8 cellular contexts compared by ENCODE assay signal in genomic region chr19:35266149-35266903, GRCh38. TPM values are rescaled to one million over a fixed set of nuclear protein-coding genes. Genes with fewer than 3 reads are reported as not detected.
DNase-seq lines count a peak whose midpoint lies in the region; ATAC-seq and TF ChIP-seq lines count a peak whose summit lies in the region.

No MANE protein-coding gene starts in this region.

- no peaks in the 10 kb centered on the region for H3K9me3 Mint-ChIP-seq in activated T-cell treated with anti-CD3 and anti-CD28 coated beads, Interleukin-2, amount 50 U/mL, for 24 hours
- H3K9me3 Mint-ChIP-seq in brain (no peaks in the 10 kb centered on the region), memory B cell (no peaks in the 10 kb centered on the region)

- ATAC-seq in memory B cell (ENCODE audit: low read depth) (no peak), HG02852 (IDR thresholded peaks at IDR 0.05; ENCODE audit: unreplicated experiment) (no peak)

- H3K4me3 Mint-ChIP-seq in activated T-cell treated with anti-CD3 and anti-CD28 coated beads, Interleukin-2, amount 50 U/mL, for 24 hours, result peak overlapping the region; percentile 93
- H3K4me3 Mint-ChIP-seq in brain (peak overlapping the region; percentile 66 to 92 (median 81)), memory B cell (peak overlapping the region; percentile 70)

- peak; percentile 32 for DNase-seq in activated T-cell treated with anti-CD3 and anti-CD28 coated beads, Interleukin-2, amount 50 U/mL, for 24 hours
- DNase-seq in activated T-cell treated with anti-CD3 and anti-CD28 coated beads for 4 hours, result no peak
- DNase-seq in memory B cell (ENCODE audit: low spot score in 2 of 2), result no peak
- DNase-seq in germinal center (ENCODE audit: low spot score), result no peak
- no peak for DNase-seq in kidney tubule cell (ENCODE audit: low spot score)

- H3K27ac Mint-ChIP-seq in activated T-cell treated with anti-CD3 and anti-CD28 coated beads, Interleukin-2, amount 50 U/mL, for 24 hours, result peak overlapping the region; percentile 97
- H3K27ac Mint-ChIP-seq in brain, result peak overlapping the region; percentile 76 to 89 (median 82)
- peak overlapping the region; percentile 16 for H3K27ac Mint-ChIP-seq in memory B cell

- no peaks in the 10 kb centered on the region for H3K4me1 ChIP-seq in urinary bladder (ENCODE audit: insufficient read depth)

- peaks cover 2% of the 10 kb centered on the region for H3K36me3 ChIP-seq in urinary bladder (ENCODE audit: insufficient read depth)

- H3K27ac ChIP-seq in urinary bladder (ENCODE audit: low read depth), result no peak overlapping the region

- WGBS in urinary bladder, result 83% methylated on average over 20 of the region's 20 CpGs

- H3K27me3 Mint-ChIP-seq in activated T-cell treated with anti-CD3 and anti-CD28 coated beads, Interleukin-2, amount 50 U/mL, for 24 hours, result no peaks in the 10 kb centered on the region
- peaks cover 4% of the 10 kb centered on the region for H3K27me3 Mint-ChIP-seq in brain
- H3K27me3 Mint-ChIP-seq in memory B cell, result no peaks in the 10 kb centered on the region

- no peak for TF ChIP-seq CTCF in brain (conservative IDR thresholded peaks at IDR 0.05)

- peaks cover 52% of the 10 kb centered on the region for H3K36me3 Mint-ChIP-seq in activated T-cell treated with anti-CD3 and anti-CD28 coated beads, Interleukin-2, amount 50 U/mL, for 24 hours (ENCODE audit: low read depth)
- H3K36me3 Mint-ChIP-seq in brain, result peaks cover 12% of the 10 kb centered on the region
- peaks cover 8% of the 10 kb centered on the region for H3K36me3 Mint-ChIP-seq in memory B cell

- H3K4me1 Mint-ChIP-seq in activated T-cell treated with anti-CD3 and anti-CD28 coated beads, Interleukin-2, amount 50 U/mL, for 24 hours (ENCODE audit: low read depth), result peaks cover 33% of the 10 kb centered on the region
- H3K4me1 Mint-ChIP-seq in brain (peaks cover 33% of the 10 kb centered on the region), memory B cell (peaks cover 32% of the 10 kb centered on the region)

- H3K4me3 ChIP-seq in urinary bladder (ENCODE audit: low read depth, low read length), result peak overlapping the region; percentile 88

RNA-seq across cellular contexts. Expression of gene USF2, which starts 2.4 kb away (rescaled TPM):
- 192 TPM for polyA plus RNA-seq in brain (ENCODE audit: insufficient read depth, low read depth, low replicate concordance)
- total RNA-seq in urinary bladder, result 27.4 TPM
- polyA plus RNA-seq in urinary bladder, result 142 TPM

RNA-seq across cellular contexts. Expression of gene HAMP, which starts 16.0 kb away (rescaled TPM):
- 2.1 TPM for polyA plus RNA-seq in brain (ENCODE audit: insufficient read depth, low read depth, low replicate concordance)
- not detected for total RNA-seq in urinary bladder
- polyA plus RNA-seq in urinary bladder, result 0.19 TPM

RNA-seq across cellular contexts. Expression of gene LSR, which starts 17.5 kb away (rescaled TPM):
- 68.3 TPM for polyA plus RNA-seq in brain (ENCODE audit: insufficient read depth, low read depth, low replicate concordance)
- 4.2 TPM for total RNA-seq in urinary bladder
- 27.9 TPM for polyA plus RNA-seq in urinary bladder

RNA-seq across cellular contexts. Expression of gene MAG, which starts 25.6 kb away (rescaled TPM):
- 311 TPM for polyA plus RNA-seq in brain (ENCODE audit: insufficient read depth, low read depth, low replicate concordance)
- 6.1 TPM for total RNA-seq in urinary bladder
- polyA plus RNA-seq in urinary bladder, result 0.20 TPM

RNA-seq across cellular contexts. Expression of gene FAM187B, which starts 37.8 kb away (rescaled TPM):
- polyA plus RNA-seq in brain (ENCODE audit: insufficient read depth, low read depth, low replicate concordance), result 0.29 TPM
- not detected for total RNA-seq in urinary bladder
- polyA plus RNA-seq in urinary bladder, result not detected

Comparison
In these comparisons a context has a peak if more than half of its experiments do, and no peak if none do; other contexts are left out.
1. H3K27ac Mint-ChIP-seq: peak in every context shown above with its lines; median percentile 97 in activated T-cell treated with anti-CD3 and anti-CD28 coated beads, Interleukin-2, amount 50 U/mL, for 24 hours; 82 in brain; 16 in memory B cell.